In the genomic region with DNA sequence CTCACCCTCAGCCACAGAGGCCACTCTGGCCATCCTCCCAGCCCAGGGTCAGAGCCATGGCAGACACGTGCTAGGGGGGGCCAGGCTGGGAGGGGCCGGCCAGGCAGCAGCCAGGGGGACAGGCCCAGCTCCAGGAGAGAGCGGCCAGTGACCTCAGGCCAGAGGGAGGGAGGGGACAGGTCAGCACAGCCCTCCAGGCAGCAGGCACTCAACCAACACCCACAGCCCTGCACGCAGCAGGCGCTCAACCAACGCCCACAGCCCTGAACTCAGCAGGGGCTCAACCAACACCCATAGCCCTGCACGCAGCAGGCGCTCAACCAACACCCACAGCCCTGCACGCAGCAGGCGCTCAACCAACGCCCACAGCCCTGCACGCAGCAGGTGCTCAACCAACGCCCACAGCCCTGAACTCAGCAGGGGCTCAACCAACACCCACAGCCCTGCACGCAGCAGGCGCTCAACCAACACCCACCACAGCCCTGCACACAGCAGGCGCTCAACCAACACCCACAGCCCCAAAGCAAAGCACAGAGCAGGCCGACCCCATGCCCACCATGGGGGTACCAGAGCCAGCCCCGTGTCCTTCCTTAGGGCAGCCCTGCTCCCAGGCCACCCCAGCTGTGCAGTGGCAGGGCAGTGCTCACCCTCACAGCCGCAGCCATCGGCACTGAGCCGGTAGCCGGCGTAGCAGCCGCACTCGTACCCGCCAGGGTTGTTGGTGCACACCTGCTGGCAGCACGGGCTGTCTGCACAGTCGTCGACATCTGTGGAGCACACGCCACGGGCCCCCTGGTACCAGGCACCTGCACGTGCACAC, we compare ENCODE assay signal across 22 cellular contexts. TPM values are rescaled to one million over a fixed set of nuclear protein-coding genes. Genes with fewer than 3 reads are reported as not detected.
DNase-seq lines count a peak whose midpoint lies in the region; ATAC-seq, FAIRE-seq and TF ChIP-seq lines count a peak whose summit lies in the region.
"Had no signal": no experiment of that assay in that cellular context is flagged by ENCODE, and none has a peak within 500 bp of the region (broad histone marks: within the 10 kb centered on the region; RNA-seq: fewer than 3 reads in every experiment).

No MANE protein-coding gene starts in this region.

- H4K5ac ChIP-seq in H1 (ENCODE audit: insufficient read length, low read depth, low read length) = no peak overlapping the region

- 90% methylated on average over 26 of the region's 32 CpGs; no CpG with 5 or more reads in 1 of the 2 experiments for WGBS in H1 (ENCODE audit: extremely low coverage in 1 of 2, insufficient coverage in 1 of 2, insufficient read length in 1 of 2, insufficient replicate concordance in 2 of 2, low coverage in 1 of 2, low lambda C conversion rate in 2 of 2, missing lambda C conversion rate in 1 of 2), 2 experiments

- no peak overlapping the region for H4K91ac ChIP-seq in H1 (replicated peaks; ENCODE audit: insufficient read length, low read length)

- H3K9me3 Mint-ChIP-seq in CD8-positive, alpha-beta T cell = no peaks in the 10 kb centered on the region
- H3K9me3 Mint-ChIP-seq: CD4-positive, CD25-positive, alpha-beta regulatory T cell; T-cell had no signal

- H3K27ac ChIP-seq in CD8-positive, alpha-beta T cell (ENCODE audit: low read depth, low read length) = no peak overlapping the region
- no peak overlapping the region for H3K27ac ChIP-seq in H1 (ENCODE audit: low read depth, low read length)
- H3K27ac ChIP-seq: Peyer's patch had no signal

- no peak for TF ChIP-seq CTCF in CD8-positive, alpha-beta T cell (IDR thresholded peaks at IDR 0.05)
- TF ChIP-seq CTCF in NB4 (IDR thresholded peaks at IDR 0.05; ENCODE audit: low read depth, low read length) (no peak), H1 (IDR thresholded peaks at IDR 0.05; ENCODE audit: control extremely low read depth in 1 of 3, insufficient read depth in 1 of 3, low read depth in 1 of 3, low read length in 3 of 3) (no peak)

- no peaks in the 10 kb centered on the region for H3K27me3 Mint-ChIP-seq in CD8-positive, alpha-beta T cell (ENCODE audit: low read depth)
- H3K27me3 Mint-ChIP-seq: B cell; CD4-positive, CD25-positive, alpha-beta regulatory T cell; T-cell had no signal

- H2BK12ac ChIP-seq in H1 (ENCODE audit: low read depth, low read length) = 0 out of 2 replicates have a peak overlapping the region, but pooled peaks have one; percentile 17

- no peak for TF ChIP-seq RAD21 in H1 (IDR thresholded peaks at IDR 0.05 in 1 of 2, conservative IDR thresholded peaks at IDR 0.05 in 1 of 2; ENCODE audit: low read depth in 2 of 2, low read length in 2 of 2)

- H3K56ac ChIP-seq in H1 (replicated peaks; ENCODE audit: insufficient read length, low read depth, low read length) = no peak overlapping the region

- H3K9ac ChIP-seq in H1 (replicated peaks in 1 of 4; ENCODE audit: extremely low read depth in 1 of 4, low read depth in 3 of 4, low read length in 3 of 4) = no peak overlapping the region

- no peak overlapping the region for H3K23ac ChIP-seq in H1 (ENCODE audit: insufficient read length)

- no peak overlapping the region for H2BK20ac ChIP-seq in H1 (ENCODE audit: low read length)

- H3K36me3 ChIP-seq in CD8-positive, alpha-beta T cell (ENCODE audit: insufficient read depth, low read length) = no peaks in the 10 kb centered on the region
- H3K36me3 ChIP-seq in H1 (ENCODE audit: control insufficient read depth in 2 of 4, insufficient read depth in 4 of 4, low read length in 3 of 4) = no peaks in the 10 kb centered on the region
- H3K36me3 ChIP-seq: Peyer's patch had no signal

- no peak overlapping the region for H2BK15ac ChIP-seq in H1 (ENCODE audit: low read length)

- no peaks in the 10 kb centered on the region for H3K27me3 ChIP-seq in CD8-positive, alpha-beta T cell (ENCODE audit: insufficient read depth, low read length)
- H3K27me3 ChIP-seq in H1 (replicated peaks in 1 of 4; ENCODE audit: control insufficient read depth in 3 of 4, extremely low read depth in 1 of 4, insufficient read depth in 3 of 4, low read length in 3 of 4) = no peaks in the 10 kb centered on the region
- H3K27me3 ChIP-seq: Peyer's patch had no signal

- POLR2A ChIA-PET in CD8-positive, alpha-beta T cell (lab: Charles Lee) = no interaction called here
- POLR2A ChIA-PET in H1 (lab: Charles Lee; ENCODE audit: partially characterized antibody) = no interaction called here

- no peak for FAIRE-seq in H1 (lab: Jason Lieb, UNC)
- FAIRE-seq: GM12892, H54 had no signal

- CTCF ChIA-PET in CD8-positive, alpha-beta T cell (lab: Charles Lee) = no interaction called here
- CTCF ChIA-PET in H1 (lab: Charles Lee; ENCODE audit: partially characterized antibody) = interaction anchor here (1.0 to 1.2 kb wide), 2 partner anchors 8 to 25 kb away, joined by 3 read pairs; no protein-coding TSS in a partner anchor

- DNase-seq in CD8-positive, alpha-beta T cell = no peak
- DNase-seq in NB4 (ENCODE audit: low read depth) (peak; percentile 25), H1 (ENCODE audit: low read depth in 1 of 2, low spot score in 2 of 2) (no peak), Right ventricle myocardium inferior (ENCODE audit: missing footprints) (no peak), NCI-H1048 (lab: John Stamatoyannopoulos, UW) (no peak), amniotic stem cell (lab: John Stamatoyannopoulos, UW) (no peak)
- DNase-seq: Calu3; CD4-positive, CD25-positive, alpha-beta regulatory T cell; DMS53; KG1; MV-4-11; NCI-H1417 treated with DMSO at 0.1 percent for 48 hours; NCI-H2029 treated with DMSO at 0.1 percent for 48 hours; NCI-H2171; Peyer's patch; SHP77 treated with DMSO at 0.1 percent for 48 hours; T-cell had no signal

- no peaks in the 10 kb centered on the region for H3K4me1 Mint-ChIP-seq in CD8-positive, alpha-beta T cell (ENCODE audit: low read depth)
- H3K4me1 Mint-ChIP-seq: B cell had no signal

- H2AK5ac ChIP-seq in H1 (ENCODE audit: low read depth, low read length) = no peak overlapping the region

- H2BK120ac ChIP-seq in H1 (replicated peaks; ENCODE audit: low read depth, low read length) = no peak overlapping the region

- no peak overlapping the region for H3K4me3 Mint-ChIP-seq in CD8-positive, alpha-beta T cell
- H3K4me3 Mint-ChIP-seq: B cell; CD4-positive, CD25-positive, alpha-beta regulatory T cell; T-cell had no signal

- no peak overlapping the region for H3K14ac ChIP-seq in H1 (ENCODE audit: insufficient read length)

- H3K4ac ChIP-seq in H1 (replicated peaks; ENCODE audit: insufficient read length, low read depth, low read length) = no peak overlapping the region

- no peaks in the 10 kb centered on the region for H3K4me1 ChIP-seq in CD8-positive, alpha-beta T cell (ENCODE audit: insufficient read depth, low read length)
- H3K4me1 ChIP-seq in H1 (replicated peaks in 1 of 4; ENCODE audit: control insufficient read depth in 3 of 4, insufficient read depth in 4 of 4, low read length in 3 of 4) = no peaks in the 10 kb centered on the region
- H3K4me1 ChIP-seq: Peyer's patch had no signal

- no peaks in the 10 kb centered on the region for H3K79me2 ChIP-seq in H1 (ENCODE audit: control insufficient read depth in 1 of 2, insufficient read depth in 2 of 2, low read length in 2 of 2)

- H2BK5ac ChIP-seq in H1 (ENCODE audit: low read depth, low read length) = no peak overlapping the region

- peaks cover 22% of the 10 kb centered on the region for H3K36me3 Mint-ChIP-seq in CD8-positive, alpha-beta T cell

- no peak overlapping the region for H2AFZ ChIP-seq in H1 (ENCODE audit: low read length)

- H3K9me3 ChIP-seq in CD8-positive, alpha-beta T cell (ENCODE audit: low read length) = no peaks in the 10 kb centered on the region
- no peaks in the 10 kb centered on the region for H3K9me3 ChIP-seq in H1 (ENCODE audit: insufficient read depth in 2 of 2, low read depth in 1 of 2, low read length in 1 of 2)
- H3K9me3 ChIP-seq: Peyer's patch had no signal

- H3K23me2 ChIP-seq in H1 (ENCODE audit: low read depth, low read length) = no peaks in the 10 kb centered on the region

- no peak for ATAC-seq in CD8-positive, alpha-beta T cell
- ATAC-seq in Right ventricle myocardium inferior = no peak
- no peak for ATAC-seq in GM21367 (IDR thresholded peaks at IDR 0.05; ENCODE audit: unreplicated experiment)
- ATAC-seq: SK-N-SH treated with all-trans-retinoic acid at 6 μM for 48 hours, T-cell had no signal

- H3K27ac Mint-ChIP-seq in CD8-positive, alpha-beta T cell = peak overlapping the region; percentile 45
- H3K27ac Mint-ChIP-seq: B cell; CD4-positive, CD25-positive, alpha-beta regulatory T cell; T-cell had no signal

- no peak overlapping the region for H4K8ac ChIP-seq in H1 (ENCODE audit: extremely low read depth, insufficient read depth, low read length)

- H3K18ac ChIP-seq in H1 (ENCODE audit: extremely low read depth, low read length) = no peak overlapping the region

- no peak overlapping the region for H3K4me2 ChIP-seq in H1 (ENCODE audit: insufficient read depth in 1 of 2, low read depth in 2 of 2, low read length in 2 of 2)

- intact Hi-C loops in CD8-positive, alpha-beta T cell (cut with DNase I, micrococcal nuclease) = no loop called here
- intact Hi-C loops in Right ventricle myocardium inferior (cut with DNase I) = no loop called here

- no peak for TF ChIP-seq EP300 in H1 (IDR thresholded peaks at IDR 0.05; ENCODE audit: borderline replicate concordance in 1 of 2, low read depth in 2 of 2, low read length in 2 of 2)

- H4K20me1 ChIP-seq in H1 (replicated peaks in 1 of 2; ENCODE audit: control insufficient read depth in 1 of 2, insufficient read depth in 2 of 2, low read length in 2 of 2) = peaks cover 0 to 10% of the 10 kb centered on the region in 2 experiments

- TF ChIP-seq POLR2A in NB4 (IDR thresholded peaks at IDR 0.05; ENCODE audit: extremely low read depth, insufficient read length) = no peak
- no peak for TF ChIP-seq POLR2A in H1 (IDR thresholded peaks at IDR 0.05; ENCODE audit: control extremely low read depth in 1 of 2, low read depth in 2 of 2, low read length in 2 of 2)

- no peak overlapping the region for H3K4me3 ChIP-seq in CD8-positive, alpha-beta T cell (ENCODE audit: low read depth, low read length)
- H3K4me3 ChIP-seq in NB4 (ENCODE audit: low read depth, low read length) (no peak overlapping the region), H1 (ENCODE audit: extremely low read depth in 1 of 4, insufficient read depth in 2 of 4, low read depth in 3 of 4, low read length in 4 of 4) (no peak overlapping the region)
- H3K4me3 ChIP-seq: Peyer's patch had no signal

- H3K79me1 ChIP-seq in H1 (ENCODE audit: low read depth, low read length) = no peaks in the 10 kb centered on the region

TF ChIP-seq in H1, 55 proteins besides CTCF, POLR2A, EP300 and RAD21 (continues in another document):
- TF ChIP-seq PHF8 (conservative IDR thresholded peaks at IDR 0.05; ENCODE audit: low read depth, low read length) = no peak

RNA-seq across cellular contexts. Expression of a gene that starts 55.9 kb away (rescaled TPM):
- not detected for total RNA-seq in CD8-positive, alpha-beta T cell
- 20.0 and 20.7 TPM in 2 replicates for total RNA-seq in H1 (2021; fragmentation: NEBNext Ultra II Directional; extraction: Animal tissue kit (Norgen Biotek cat#: 25700))
- polyA plus RNA-seq in H1 (2011; rRNA removed) = 18.3 and 25.0 TPM in 2 replicates
- 20.5 TPM for polyA plus RNA-seq in H1 (2011; cell fraction: cytosol; rRNA removed)
- 55.6 TPM for polyA plus RNA-seq in H1 (2011; cell fraction: nucleus; rRNA removed)
- polyA plus RNA-seq in H1 (2012, experiment 1 of 2) = 11.4 to 18.1 TPM (median 16.6 TPM) in 4 replicates
- 15.7 TPM for polyA plus RNA-seq in H1 (2012, experiment 2 of 2)
- 8.9 TPM for polyA plus RNA-seq in H1 (2013, experiment 1 of 2)
- polyA plus RNA-seq in H1 (2013, experiment 2 of 2) = 7.8 TPM
- polyA minus RNA-seq in H1 (2011; rRNA and poly(A)+ RNA removed) = 32.5 and 33.4 TPM in 2 replicates
- polyA minus RNA-seq in H1 (2011; cell fraction: cytosol; rRNA and poly(A)+ RNA removed) = 10.1 TPM
- 24.2 TPM for polyA minus RNA-seq in H1 (2011; cell fraction: nucleus; rRNA and poly(A)+ RNA removed)
- total RNA-seq in Right ventricle myocardium inferior = 1.4 TPM
- total RNA-seq: CD4-positive, CD25-positive, alpha-beta regulatory T cell had no signal
- polyA plus RNA-seq: CD4-positive, CD25-positive, alpha-beta regulatory T cell had no signal
